23 cellular contexts compared by ENCODE assay signal in the genomic region with DNA sequence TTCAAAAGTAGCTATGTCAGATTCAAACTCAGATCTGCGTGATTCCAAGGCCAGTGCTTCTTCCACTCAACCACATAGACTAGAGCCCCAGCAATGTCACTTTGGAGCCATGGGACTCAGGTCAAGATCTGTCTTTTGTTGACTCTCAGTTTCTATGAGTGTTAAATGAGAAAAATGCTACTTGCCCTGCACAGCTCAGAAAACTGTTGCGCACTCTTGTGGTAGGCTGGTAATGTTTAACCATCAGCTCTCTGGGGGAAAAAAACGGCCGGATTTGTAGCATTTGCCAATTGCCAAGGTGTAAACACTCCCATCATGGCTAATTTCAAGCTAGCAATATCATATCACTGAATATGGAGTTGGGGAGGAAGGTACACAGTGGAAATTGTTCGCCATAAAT.
DNase-seq lines count a peak whose midpoint lies in the region; ATAC-seq, FAIRE-seq and TF ChIP-seq lines count a peak whose summit lies in the region.
"Had no signal": no experiment of that assay in that cellular context is flagged by ENCODE, and none has a peak within 500 bp of the region (broad histone marks: within the 10 kb centered on the region; RNA-seq: fewer than 3 reads in every experiment).

No MANE protein-coding gene starts in this region.

- no peaks in the 10 kb centered on the region for H4K20me1 ChIP-seq in HepG2 (ENCODE audit: insufficient read depth, low read length)
- no peaks in the 10 kb centered on the region for H4K20me1 ChIP-seq in OCI-LY3 (ENCODE audit: insufficient read depth, low read length)
- H4K20me1 ChIP-seq: BLaER1 had no signal

- no peak overlapping the region for H3K9ac ChIP-seq in HepG2 (ENCODE audit: insufficient read depth, low read depth, low read length)
- H3K9ac ChIP-seq in OCI-LY3 (ENCODE audit: low read length): no peak overlapping the region
- H3K9ac ChIP-seq: BLaER1, GM23248 had no signal

- WGBS in HepG2 (ENCODE audit: low lambda C conversion rate): 73% methylated on average over 5 of the region's 5 CpGs
- 90% methylated on average over 2 of the region's 5 CpGs for WGBS in right lobe of liver (ENCODE audit: insufficient coverage, low coverage, low lambda C conversion rate, missing lambda C conversion rate)
- WGBS in esophagus muscularis mucosa: 96% methylated on average over 5 of the region's 5 CpGs

- TF ChIP-seq EP300 in HepG2 (IDR thresholded peaks at IDR 0.05; ENCODE audit: low read depth in 2 of 2, low read length in 2 of 2) (no peak), HepG2 (CRISPR knock-in tag; IDR thresholded peaks at IDR 0.05; ENCODE audit: borderline replicate concordance) (no peak), esophagus muscularis mucosa (IDR thresholded peaks at IDR 0.05) (no peak)

- TF ChIP-seq POLR2A in HepG2 (IDR thresholded peaks at IDR 0.05; ENCODE audit: insufficient read depth in 1 of 2, low read depth in 2 of 2, low read length in 2 of 2) (no peak), right lobe of liver (IDR thresholded peaks at IDR 0.05) (no peak), esophagus muscularis mucosa (IDR thresholded peaks at IDR 0.05; ENCODE audit: low read depth) (no peak)

- DNase-seq in HepG2 (ENCODE audit: low spot score) (no peak), right lobe of liver (no peak), esophagus muscularis mucosa (ENCODE audit: extremely low spot score) (peak; percentile 17), NCI-H2081 treated with DMSO at 0.1 percent for 48 hours (lab: John Stamatoyannopoulos, UW) (no peak), lower lobe of right lung (no peak), hepatic stellate cell (ENCODE audit: low spot score) (no peak)
- DNase-seq: Caco-2; CD4-positive, CD25-positive, alpha-beta regulatory T cell; CD8-positive, alpha-beta T cell; DMS153; DND-41; GM23248; H7; HCEC 1CT had no signal

- H3K27ac ChIP-seq in HepG2 (ENCODE audit: extremely low read length, insufficient read depth, low read length) (no peak overlapping the region), right lobe of liver (no peak overlapping the region), OCI-LY3 (ENCODE audit: low read length) (no peak overlapping the region), esophagus muscularis mucosa (replicated peaks in 1 of 4) (no peak overlapping the region), lower lobe of right lung (no peak overlapping the region)
- H3K27ac ChIP-seq: 22Rv1, BLaER1, C4-2B, GM23248 had no signal

- H3K4me3 ChIP-seq in HepG2 (replicated peaks in 1 of 3; ENCODE audit: insufficient read depth in 1 of 3, low read depth in 2 of 3, low read length in 3 of 3) (no peak overlapping the region), right lobe of liver (no peak overlapping the region), OCI-LY3 (ENCODE audit: low read length) (no peak overlapping the region), esophagus muscularis mucosa (no peak overlapping the region), lower lobe of right lung (no peak overlapping the region)
- H3K4me3 ChIP-seq: BLaER1, GM23248 had no signal

- intact Hi-C loops in HepG2 (cut with micrococcal nuclease; ENCODE audit: unreplicated experiment) (no loop called here), right lobe of liver (cut with DNase I) (no loop called here), esophagus muscularis mucosa (cut with DNase I) (no loop called here), lower lobe of right lung (cut with DNase I) (no loop called here)

- no TSS peak for BruUV-seq in HepG2 (replicated peaks; lab: Mats Ljungman, UMichigan)

- TF ChIP-seq CTCF in HepG2 (CRISPR knock-in tag; IDR thresholded peaks at IDR 0.05): peak; percentile 19; the same call in 1 of the 2 replicates
- TF ChIP-seq CTCF in right lobe of liver (IDR thresholded peaks at IDR 0.05): no peak
- TF ChIP-seq CTCF in OCI-LY3 (IDR thresholded peaks at IDR 0.05; ENCODE audit: low read depth, low read length): peak; percentile 36
- no peak for TF ChIP-seq CTCF in esophagus muscularis mucosa (IDR thresholded peaks at IDR 0.05)
- no peak for TF ChIP-seq CTCF in lower lobe of right lung (IDR thresholded peaks at IDR 0.05)

- POLR2A ChIA-PET in HepG2 (lab: Yijun Ruan, JAX): no interaction called here

- FAIRE-seq in HepG2 (lab: Jason Lieb, UNC): no peak
- FAIRE-seq: A204.1, G401.6, GM12892, GM19239, H1 had no signal

- in situ Hi-C loops in HepG2 (cut with HindIII; ENCODE audit: extremely low pct_ligation_motif_present, low pct_unique_long_range_greater_than_20kb): no loop called here

- H3K36me3 ChIP-seq in HepG2 (replicated peaks in 1 of 2; ENCODE audit: control insufficient read depth in 1 of 2, insufficient read depth in 2 of 2, low read length in 2 of 2) (peaks cover 1 to 6% of the 10 kb centered on the region in 2 experiments; a peak in 2 of 5 replicates), right lobe of liver (no peaks in the 10 kb centered on the region), OCI-LY3 (replicated peaks; ENCODE audit: low read depth, low read length) (peaks cover 13% of the 10 kb centered on the region), esophagus muscularis mucosa (peaks cover 8 to 31% (median 23%) of the 10 kb centered on the region in 4 donors), lower lobe of right lung (no peaks in the 10 kb centered on the region)

- no peak for TF ChIP-seq RAD21 in HepG2 (CRISPR knock-in tag; IDR thresholded peaks at IDR 0.05)

- ATAC-seq in HepG2 (no peak), right lobe of liver (no peak), lower lobe of right lung (no peak)
- ATAC-seq: CD8-positive, alpha-beta T cell had no signal

- H3K9me3 ChIP-seq in HepG2 (ENCODE audit: low read length): no peaks in the 10 kb centered on the region
- H3K9me3 ChIP-seq in right lobe of liver: no peaks in the 10 kb centered on the region
- no peaks in the 10 kb centered on the region for H3K9me3 ChIP-seq in OCI-LY3 (ENCODE audit: insufficient read depth, low read length)
- no peaks in the 10 kb centered on the region for H3K9me3 ChIP-seq in esophagus muscularis mucosa
- no peaks in the 10 kb centered on the region for H3K9me3 ChIP-seq in lower lobe of right lung
- H3K9me3 ChIP-seq: BLaER1, Caco-2 had no signal

- CTCF ChIA-PET in HepG2 (lab: Yijun Ruan, JAX; ENCODE audit: low intra/inter-chr PET ratio, low total read pairs): no interaction called here

- H3K79me2 ChIP-seq in HepG2 (ENCODE audit: insufficient read depth, low read length) (no peaks in the 10 kb centered on the region), OCI-LY3 (ENCODE audit: low read length) (no peaks in the 10 kb centered on the region)

- H3K4me2 ChIP-seq in HepG2 (ENCODE audit: low read depth, low read length): no peak overlapping the region
- H3K4me2 ChIP-seq in OCI-LY3 (ENCODE audit: low read length): no peak overlapping the region
- H3K4me2 ChIP-seq: BLaER1 had no signal

- H3K27me3 ChIP-seq in HepG2 (ENCODE audit: control insufficient read depth in 1 of 2, insufficient read depth in 2 of 2, low read length in 2 of 2) (no peaks in the 10 kb centered on the region), right lobe of liver (no peaks in the 10 kb centered on the region), OCI-LY3 (ENCODE audit: low read depth, low read length) (no peaks in the 10 kb centered on the region), esophagus muscularis mucosa (no peaks in the 10 kb centered on the region), lower lobe of right lung (ENCODE audit: low read depth) (no peaks in the 10 kb centered on the region)
- H3K27me3 ChIP-seq: BLaER1 had no signal

- peaks cover 30% of the 10 kb centered on the region for H3K4me1 ChIP-seq in HepG2 (ENCODE audit: insufficient read depth, low read length)
- H3K4me1 ChIP-seq in right lobe of liver: peaks cover 0 to 23% (median 11%) of the 10 kb centered on the region in 4 donors
- H3K4me1 ChIP-seq in OCI-LY3 (ENCODE audit: low read length): 0 out of 2 replicates have a peak, but pooled peaks cover 5% of the 10 kb centered on the region
- H3K4me1 ChIP-seq in esophagus muscularis mucosa: no peaks in the 10 kb centered on the region
- H3K4me1 ChIP-seq in lower lobe of right lung: no peaks in the 10 kb centered on the region

- H2AFZ ChIP-seq in HepG2 (ENCODE audit: low read length): no peak overlapping the region
- no peak overlapping the region for H2AFZ ChIP-seq in OCI-LY3 (ENCODE audit: low read depth, low read length)
- H2AFZ ChIP-seq: GM23248 had no signal

TF ChIP-seq in HepG2, 621 proteins besides CTCF, POLR2A, EP300 and RAD21:
- TF ChIP-seq ZNF616 (CRISPR knock-in tag; IDR thresholded peaks at IDR 0.05; ENCODE audit: low read depth): no peak
- TF ChIP-seq ZNF7 (CRISPR knock-in tag; IDR thresholded peaks at IDR 0.05): peak; percentile 86
- TF ChIP-seq STAG1 (CRISPR knock-in tag; IDR thresholded peaks at IDR 0.05): peak; percentile 19

Comparison
In these comparisons a context has a peak if more than half of its experiments do, and no peak if none do; other contexts are left out.
1. CTCF ChIP-seq: peak in HepG2 (single experiment) and OCI-LY3 (single experiment); none in right lobe of liver (0 of 4), esophagus muscularis mucosa (0 of 3) and lower lobe of right lung (single experiment).